In genomic region chr7:15560968-15561367, GRCh38 we compare ENCODE assay signal across 18 cellular contexts. TPM values are rescaled to one million over a fixed set of nuclear protein-coding genes. Genes with fewer than 3 reads are reported as not detected.
DNase-seq lines count a peak whose midpoint lies in the region; ATAC-seq, FAIRE-seq and TF ChIP-seq lines count a peak whose summit lies in the region.
"Had no signal": no experiment of that assay in that cellular context is flagged by ENCODE, and none has a peak within 500 bp of the region (broad histone marks: within the 10 kb centered on the region; RNA-seq: fewer than 3 reads in every experiment).

No MANE protein-coding gene starts in this region.

- no peak overlapping the region for H3K18ac ChIP-seq in neuronal stem cell (ENCODE audit: low read length)

- TF ChIP-seq CTCF in ascending aorta (IDR thresholded peaks at IDR 0.05) (no peak), gastroesophageal sphincter (IDR thresholded peaks at IDR 0.05) (no peak), tibial nerve (IDR thresholded peaks at IDR 0.05) (no peak), lower lobe of right lung (IDR thresholded peaks at IDR 0.05) (no peak)

- H3K23ac ChIP-seq in neuronal stem cell (ENCODE audit: low read depth, low read length, poor library complexity), result no peak overlapping the region

- H3K9me3 ChIP-seq in ascending aorta (no peaks in the 10 kb centered on the region), gastroesophageal sphincter (peaks cover 0 to 6% (median 0%) of the 10 kb centered on the region in 3 donors), neuronal stem cell (replicated peaks in 1 of 2; ENCODE audit: control insufficient read depth in 2 of 2, insufficient read depth in 1 of 2, low read depth in 1 of 2, low read length in 2 of 2) (peaks cover 0 to 2% of the 10 kb centered on the region in 2 donors), tibial nerve (no peaks in the 10 kb centered on the region), lower lobe of right lung (no peaks in the 10 kb centered on the region)

- H2BK12ac ChIP-seq in neuronal stem cell (ENCODE audit: low read length), result no peak overlapping the region

- H3K9ac ChIP-seq in neuronal stem cell (ENCODE audit: low read depth, low read length, poor library complexity), result no peak overlapping the region

- H2AK5ac ChIP-seq in neuronal stem cell (ENCODE audit: low read depth, low read length), result no peak overlapping the region

- H3K4me3 ChIP-seq in ascending aorta, result no peak overlapping the region
- peak overlapping the region in 1 of 2 donors; percentile 6 for H3K4me3 ChIP-seq in gastroesophageal sphincter
- H3K4me3 ChIP-seq in neuronal stem cell (ENCODE audit: low read length in 2 of 2), result no peak overlapping the region
- H3K4me3 ChIP-seq in tibial nerve, result peak overlapping the region in 2 of 4 donors; percentile 8 to 39
- no peak overlapping the region for H3K4me3 ChIP-seq in lower lobe of right lung

- H3K4me1 ChIP-seq in ascending aorta, result peaks cover 0 to 12% of the 10 kb centered on the region in 2 donors
- peaks cover 0 to 19% (median 2%) of the 10 kb centered on the region in 3 donors for H3K4me1 ChIP-seq in gastroesophageal sphincter
- H3K4me1 ChIP-seq in neuronal stem cell (ENCODE audit: control insufficient read depth in 2 of 2, insufficient read depth in 1 of 2, low read depth in 1 of 2, low read length in 2 of 2), result peaks cover 4% of the 10 kb centered on the region in 2 donors
- peaks cover 0 to 29% (median 2%) of the 10 kb centered on the region in 4 donors for H3K4me1 ChIP-seq in tibial nerve
- no peaks in the 10 kb centered on the region for H3K4me1 ChIP-seq in lower lobe of right lung

- TF ChIP-seq POLR2A in gastroesophageal sphincter (IDR thresholded peaks at IDR 0.05), result no peak
- TF ChIP-seq POLR2A in tibial nerve (IDR thresholded peaks at IDR 0.05), result no peak

- no peak for FAIRE-seq in HTR-8/SVneo (lab: Jason Lieb, UNC)

- intact Hi-C loops in ascending aorta (cut with DNase I), result no loop called here
- intact Hi-C loops in lower lobe of right lung (cut with DNase I), result no loop called here

- H2BK15ac ChIP-seq in neuronal stem cell (ENCODE audit: low read length), result no peak overlapping the region

- DNase-seq in ascending aorta (ENCODE audit: low spot score in 2 of 2) (no peak), neuronal stem cell (ENCODE audit: low spot score) (no peak), tibial nerve (ENCODE audit: low spot score in 2 of 2) (no peak), epidermal melanocyte (ENCODE audit: insufficient read length, low spot score) (no peak), lower lobe of right lung (no peak), HTR-8/SVneo (ENCODE audit: insufficient read length, low spot score) (no peak)
- DNase-seq: activated CD4-positive, alpha-beta memory T cell treated with anti-CD3 and anti-CD28 coated beads, Interleukin-2, amount 10 ng/mL, durations not matched to agents 7 days and 5 days; activated naive CD4-positive, alpha-beta T cell; activated T-cell treated with anti-CD3 and anti-CD28 coated beads, Interleukin-2, amount 50 U/mL, for 1 hour; DMS79; endodermal cell; NCI-H1417 treated with DMSO at 0.1 percent for 48 hours; NCI-H526; OCI-M1; stimulated activated CD4-positive, alpha-beta T cell treated with anti-CD3 and anti-CD28 coated beads, Interleukin-2, amount 100 ng/mL, for 48 hours; stimulated activated naive CD8-positive, alpha-beta T cell treated with anti-CD3 and anti-CD28 coated beads, Interleukin-15, amount 100 ng/mL, for 72 hours had no signal

- no peaks in the 10 kb centered on the region for H3K79me1 ChIP-seq in neuronal stem cell (ENCODE audit: low read depth, low read length)

- H4K91ac ChIP-seq in neuronal stem cell (ENCODE audit: low read depth, low read length, poor library complexity), result no peak overlapping the region

- WGBS in gastroesophageal sphincter (ENCODE audit: low coverage in 1 of 2), 2 donors, result 25 to 38% methylated on average over 1 of the region's 1 CpG
- WGBS in neuronal stem cell (ENCODE audit: extremely low coverage in 2 of 2, insufficient read length in 2 of 2, insufficient replicate concordance in 1 of 2), 2 donors, result no CpG with 5 or more reads among the region's 1 CpG
- WGBS in tibial nerve, 2 donors, result 50 to 51% methylated on average over 1 of the region's 1 CpG

- no peak overlapping the region for H3K14ac ChIP-seq in neuronal stem cell (ENCODE audit: low read length)

- ATAC-seq in gastroesophageal sphincter (no peak), lower lobe of right lung (no peak)
- ATAC-seq: HCT116; stimulated activated naive CD8-positive, alpha-beta T cell treated with anti-CD3 and anti-CD28 coated beads, Interleukin-15, amount 100 ng/mL, for 72 hours had no signal

- H3K27ac ChIP-seq in ascending aorta, result peak overlapping the region; percentile 34 to 63
- peak overlapping the region in 3 of 4 donors; percentile 47 to 54 (median 50) for H3K27ac ChIP-seq in gastroesophageal sphincter
- no peak overlapping the region for H3K27ac ChIP-seq in neuronal stem cell (replicated peaks; ENCODE audit: low read length)
- peak overlapping the region; percentile 46 to 76 (median 72) for H3K27ac ChIP-seq in tibial nerve
- H3K27ac ChIP-seq in lower lobe of right lung, result no peak overlapping the region

- no peak overlapping the region for H3K4ac ChIP-seq in neuronal stem cell (ENCODE audit: low read length)

- H2BK5ac ChIP-seq in neuronal stem cell (ENCODE audit: low read length), result no peak overlapping the region

- H3K36me3 ChIP-seq in ascending aorta (no peaks in the 10 kb centered on the region), gastroesophageal sphincter (no peaks in the 10 kb centered on the region), neuronal stem cell (replicated peaks in 1 of 2; ENCODE audit: control insufficient read depth in 2 of 2, insufficient read depth in 2 of 2, low read length in 2 of 2) (no peaks in the 10 kb centered on the region), tibial nerve (no peaks in the 10 kb centered on the region), lower lobe of right lung (no peaks in the 10 kb centered on the region)

- H3K27me3 ChIP-seq in ascending aorta, result no peaks in the 10 kb centered on the region
- no peaks in the 10 kb centered on the region for H3K27me3 ChIP-seq in gastroesophageal sphincter
- H3K27me3 ChIP-seq in neuronal stem cell (ENCODE audit: control insufficient read depth in 3 of 3, insufficient read depth in 3 of 3, low read depth in 1 of 3, low read length in 3 of 3), result no peaks in the 10 kb centered on the region
- H3K27me3 ChIP-seq in tibial nerve, result no peaks in the 10 kb centered on the region
- no peaks in the 10 kb centered on the region for H3K27me3 ChIP-seq in lower lobe of right lung (ENCODE audit: low read depth)

- H3K4me2 ChIP-seq in neuronal stem cell (ENCODE audit: insufficient read depth, low read length, poor library complexity, severe bottlenecking), result no peak overlapping the region

- H2BK120ac ChIP-seq in neuronal stem cell (ENCODE audit: low read depth, low read length), result no peak overlapping the region

- H4K8ac ChIP-seq in neuronal stem cell (ENCODE audit: low read depth, low read length), result no peak overlapping the region

- TF ChIP-seq EP300 in gastroesophageal sphincter (IDR thresholded peaks at IDR 0.05) (no peak), tibial nerve (IDR thresholded peaks at IDR 0.05) (peak in 1 of 2 donors; percentile 34)

- H2AFZ ChIP-seq in neuronal stem cell (ENCODE audit: low read length), result peak overlapping the region; percentile 65

RNA-seq across cellular contexts. Expression of gene AGMO, which starts 0.8 kb away (rescaled TPM):
- total RNA-seq in ascending aorta, result not detected
- total RNA-seq in gastroesophageal sphincter, result under 1 TPM in 3 of 4 donors, not detected in 1; 0.27 to 0.77 (median 0.64) TPM
- 0.11 TPM for polyA plus RNA-seq in neuronal stem cell (2013, experiment 1 of 2)
- 0.11 TPM for polyA plus RNA-seq in neuronal stem cell (2013, experiment 2 of 2)
- total RNA-seq in tibial nerve, result 10 to 100 TPM in 1 of 4 donors, 1 to 10 TPM in 3; 2.4 to 14.0 (median 6.5) TPM
- total RNA-seq in lower lobe of right lung, result not detected
- total RNA-seq: activated CD4-positive, alpha-beta memory T cell treated with anti-CD3 and anti-CD28 coated beads, Interleukin-2, amount 10 ng/mL, durations not matched to agents 7 days and 5 days had no signal

Comparison
In these comparisons a context has a peak if more than half of its experiments do, and no peak if none do; other contexts are left out.
1. H3K27ac ChIP-seq: peak in ascending aorta (2 of 2), gastroesophageal sphincter (3 of 4) and tibial nerve (4 of 4); none in neuronal stem cell (single experiment) and lower lobe of right lung (single experiment).